ENCODE assay signal across 8 cellular contexts in the genomic region with DNA sequence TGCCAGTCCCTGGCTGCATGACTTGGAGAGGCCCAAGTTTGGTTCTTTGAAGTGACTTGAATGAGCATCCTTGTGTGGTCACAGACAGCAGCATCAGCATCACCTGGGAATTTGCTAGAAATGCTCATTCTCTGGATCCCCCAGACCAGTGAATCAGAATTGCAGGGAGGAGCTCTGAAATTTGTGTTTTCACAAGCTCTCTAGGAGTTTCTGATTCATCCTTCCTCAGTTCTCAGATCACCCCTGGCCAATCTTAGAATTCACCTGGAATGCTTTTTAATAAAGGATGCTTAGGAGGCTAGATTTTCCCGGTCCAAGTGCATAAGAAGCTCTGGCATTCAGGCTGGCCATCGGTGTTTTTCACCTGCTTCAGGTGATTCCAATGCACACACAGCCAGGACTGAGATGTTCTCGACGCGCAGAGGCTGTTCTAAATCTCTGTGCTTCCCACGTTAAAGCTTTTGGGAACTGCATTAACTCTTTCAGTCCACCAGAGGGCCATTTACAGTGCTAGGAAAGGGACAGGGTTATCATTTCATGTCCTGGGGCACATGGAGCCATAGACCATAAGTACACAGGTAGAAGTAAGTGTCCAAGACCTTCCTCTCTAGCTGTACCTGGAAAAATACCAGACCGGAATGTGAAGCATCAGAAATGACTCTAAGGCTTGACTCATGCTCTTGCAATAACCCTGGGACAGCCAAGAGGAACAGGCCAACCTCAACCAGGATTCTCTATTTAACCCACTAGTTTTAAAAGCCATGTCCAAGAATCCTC.
A peak's percentile ranks its signal among the peaks of the same experiment; 100 is the strongest.
DNase-seq lines count a peak whose midpoint lies in the region; ATAC-seq, FAIRE-seq and TF ChIP-seq lines count a peak whose summit lies in the region.

No MANE protein-coding gene starts in this region.

- TF ChIP-seq EP300 in H1 (IDR thresholded peaks at IDR 0.05; ENCODE audit: borderline replicate concordance in 1 of 2, low read depth in 2 of 2, low read length in 2 of 2): no peak

- no peak overlapping the region for H3K4me3 ChIP-seq in H1 (ENCODE audit: extremely low read depth in 1 of 4, insufficient read depth in 2 of 4, low read depth in 3 of 4, low read length in 4 of 4)
- no peak overlapping the region for H3K4me3 ChIP-seq in skeletal muscle cell (ENCODE audit: low read depth, low read length)

- peak; percentile 69 to 80 for TF ChIP-seq RAD21 in H1 (IDR thresholded peaks at IDR 0.05 in 1 of 2, conservative IDR thresholded peaks at IDR 0.05 in 1 of 2; ENCODE audit: low read depth in 2 of 2, low read length in 2 of 2)

- TF ChIP-seq CTCF in natural killer cell (IDR thresholded peaks at IDR 0.05): peak; percentile 14
- TF ChIP-seq CTCF in H1 (IDR thresholded peaks at IDR 0.05; ENCODE audit: control extremely low read depth in 1 of 3, insufficient read depth in 1 of 3, low read depth in 1 of 3, low read length in 3 of 3): peak; percentile 11 to 79 (median 77)

- peak; percentile 96 for FAIRE-seq in H1 (lab: Jason Lieb, UNC)

- no peaks in the 10 kb centered on the region for H3K4me1 ChIP-seq in H1 (replicated peaks in 1 of 4; ENCODE audit: control insufficient read depth in 3 of 4, insufficient read depth in 4 of 4, low read length in 3 of 4)

- H3K36me3 ChIP-seq in H1 (ENCODE audit: control insufficient read depth in 2 of 4, insufficient read depth in 4 of 4, low read length in 3 of 4): no peaks in the 10 kb centered on the region

- no peak overlapping the region for H2AK5ac ChIP-seq in H1 (ENCODE audit: low read depth, low read length)

- H3K36me3 Mint-ChIP-seq in natural killer cell: no peaks in the 10 kb centered on the region
- no peaks in the 10 kb centered on the region for H3K36me3 Mint-ChIP-seq in natural killer cell treated with Interleukin-12 subunit alpha and Interleukin-12 subunit beta and Interleukin-15 and Interleukin-18, amount 100 ng/mL, for 72 hours
- H3K36me3 Mint-ChIP-seq in activated CD8-positive, alpha-beta memory T cell treated with anti-CD3 and anti-CD28 coated beads, Interleukin-2, amount 10 ng/mL, durations not matched to agents 7 days and 5 days: no peaks in the 10 kb centered on the region

- CTCF ChIA-PET in H1 (lab: Charles Lee; ENCODE audit: partially characterized antibody): interaction anchor here (0.6 to 5.4 kb wide), 36 partner anchors 9 to 947 kb away, joined by 3 to 42 read pairs (median 4); no protein-coding TSS in a partner anchor
- CTCF ChIA-PET in activated CD8-positive, alpha-beta memory T cell treated with anti-CD3 and anti-CD28 coated beads, Interleukin-2, amount 10 ng/mL, durations not matched to agents 7 days and 5 days (lab: Charles Lee): interaction anchor here (0.8 to 1.7 kb wide), 3 partner anchors 9 to 139 kb away, joined by 3 to 6 read pairs (median 3); no protein-coding TSS in a partner anchor

- H2BK20ac ChIP-seq in H1 (ENCODE audit: low read length): no peak overlapping the region

- H2AFZ ChIP-seq in H1 (ENCODE audit: low read length): no peak overlapping the region

- no peak overlapping the region for H4K5ac ChIP-seq in H1 (ENCODE audit: insufficient read length, low read depth, low read length)

- TF ChIP-seq POLR2A in H1 (IDR thresholded peaks at IDR 0.05; ENCODE audit: control extremely low read depth in 1 of 2, low read depth in 2 of 2, low read length in 2 of 2): no peak

- no peak overlapping the region for H3K18ac ChIP-seq in H1 (ENCODE audit: extremely low read depth, low read length)

- H3K27me3 ChIP-seq in H1 (replicated peaks in 1 of 4; ENCODE audit: control insufficient read depth in 3 of 4, extremely low read depth in 1 of 4, insufficient read depth in 3 of 4, low read length in 3 of 4): no peaks in the 10 kb centered on the region

- H3K27ac ChIP-seq in H1 (ENCODE audit: low read depth, low read length): no peak overlapping the region

- H2BK120ac ChIP-seq in H1 (replicated peaks; ENCODE audit: low read depth, low read length): no peak overlapping the region

- H3K9me3 Mint-ChIP-seq in natural killer cell: no peaks in the 10 kb centered on the region
- no peaks in the 10 kb centered on the region for H3K9me3 Mint-ChIP-seq in natural killer cell treated with Interleukin-12 subunit alpha and Interleukin-12 subunit beta and Interleukin-15 and Interleukin-18, amount 100 ng/mL, for 72 hours
- no peaks in the 10 kb centered on the region for H3K9me3 Mint-ChIP-seq in activated CD8-positive, alpha-beta memory T cell treated with anti-CD3 and anti-CD28 coated beads, Interleukin-2, amount 10 ng/mL, durations not matched to agents 7 days and 5 days (ENCODE audit: low read depth)

- H3K14ac ChIP-seq in H1 (ENCODE audit: insufficient read length): no peak overlapping the region

- no peak overlapping the region for H3K4me3 Mint-ChIP-seq in natural killer cell
- H3K4me3 Mint-ChIP-seq in natural killer cell treated with Interleukin-12 subunit alpha and Interleukin-12 subunit beta and Interleukin-15 and Interleukin-18, amount 100 ng/mL, for 72 hours: no peak overlapping the region
- no peak overlapping the region for H3K4me3 Mint-ChIP-seq in activated CD8-positive, alpha-beta memory T cell treated with anti-CD3 and anti-CD28 coated beads, Interleukin-2, amount 10 ng/mL, durations not matched to agents 7 days and 5 days

- intact Hi-C loops in natural killer cell (cut with micrococcal nuclease): no loop called here

- POLR2A ChIA-PET in H1 (lab: Charles Lee; ENCODE audit: partially characterized antibody): interaction anchor here (0.9 kb wide), 1 partner anchor 23 kb away, joined by 4 read pairs; no protein-coding TSS in a partner anchor

- H3K4me2 ChIP-seq in H1 (ENCODE audit: insufficient read depth in 1 of 2, low read depth in 2 of 2, low read length in 2 of 2): no peak overlapping the region

- DNase-seq in natural killer cell (no peak), NCI-H345 treated with DMSO at 0.1 percent for 48 hours (lab: John Stamatoyannopoulos, UW; ENCODE audit: unreplicated experiment) (peak; percentile 24), H1 (ENCODE audit: low read depth in 1 of 2, low spot score in 2 of 2) (peak in 1 of 2 experiments; percentile 2), skeletal muscle cell (ENCODE audit: low read depth) (peak; percentile 4), A172 (ENCODE audit: low spot score) (no peak), pons (ENCODE audit: low spot score) (no peak)
- no peak for DNase-seq in natural killer cell treated with Interleukin-12 subunit alpha and Interleukin-12 subunit beta and Interleukin-15 and Interleukin-18, amount 100 ng/mL, for 72 hours (ENCODE audit: low spot score)
- no peak for DNase-seq in activated CD8-positive, alpha-beta memory T cell treated with anti-CD3 and anti-CD28 coated beads, Interleukin-2, amount 10 ng/mL, durations not matched to agents 7 days and 5 days

- no peak overlapping the region for H3K4ac ChIP-seq in H1 (replicated peaks; ENCODE audit: insufficient read length, low read depth, low read length)

- no peak overlapping the region for H2BK12ac ChIP-seq in H1 (ENCODE audit: low read depth, low read length)

- H3K56ac ChIP-seq in H1 (replicated peaks; ENCODE audit: insufficient read length, low read depth, low read length): no peak overlapping the region

- H2BK5ac ChIP-seq in H1 (ENCODE audit: low read depth, low read length): no peak overlapping the region

- no peak overlapping the region for H4K91ac ChIP-seq in H1 (replicated peaks; ENCODE audit: insufficient read length, low read length)

- H3K79me1 ChIP-seq in H1 (ENCODE audit: low read depth, low read length): no peaks in the 10 kb centered on the region

- H3K9me3 ChIP-seq in H1 (ENCODE audit: insufficient read depth in 2 of 2, low read depth in 1 of 2, low read length in 1 of 2): no peaks in the 10 kb centered on the region

- H4K8ac ChIP-seq in H1 (ENCODE audit: extremely low read depth, insufficient read depth, low read length): no peak overlapping the region

- no peaks in the 10 kb centered on the region for H3K4me1 Mint-ChIP-seq in natural killer cell
- H3K4me1 Mint-ChIP-seq in natural killer cell treated with Interleukin-12 subunit alpha and Interleukin-12 subunit beta and Interleukin-15 and Interleukin-18, amount 100 ng/mL, for 72 hours (ENCODE audit: low read depth in 2 of 2): no peaks in the 10 kb centered on the region
- peaks cover 9% of the 10 kb centered on the region for H3K4me1 Mint-ChIP-seq in activated CD8-positive, alpha-beta memory T cell treated with anti-CD3 and anti-CD28 coated beads, Interleukin-2, amount 10 ng/mL, durations not matched to agents 7 days and 5 days

- ATAC-seq in natural killer cell: no peak
- no peak for ATAC-seq in natural killer cell treated with Interleukin-12 subunit alpha and Interleukin-12 subunit beta and Interleukin-15 and Interleukin-18, amount 100 ng/mL, for 72 hours
- no peak for ATAC-seq in activated CD8-positive, alpha-beta memory T cell treated with anti-CD3 and anti-CD28 coated beads, Interleukin-2, amount 10 ng/mL, durations not matched to agents 7 days and 5 days

- H3K27me3 Mint-ChIP-seq in natural killer cell (ENCODE audit: low read depth in 2 of 2): peaks cover 17 to 21% of the 10 kb centered on the region in 2 donors
- peaks cover 12 to 31% of the 10 kb centered on the region in 2 donors for H3K27me3 Mint-ChIP-seq in natural killer cell treated with Interleukin-12 subunit alpha and Interleukin-12 subunit beta and Interleukin-15 and Interleukin-18, amount 100 ng/mL, for 72 hours
- peaks cover 25% of the 10 kb centered on the region for H3K27me3 Mint-ChIP-seq in activated CD8-positive, alpha-beta memory T cell treated with anti-CD3 and anti-CD28 coated beads, Interleukin-2, amount 10 ng/mL, durations not matched to agents 7 days and 5 days

- WGBS in H1 (ENCODE audit: extremely low coverage in 1 of 2, insufficient coverage in 1 of 2, insufficient read length in 1 of 2, insufficient replicate concordance in 2 of 2, low coverage in 1 of 2, low lambda C conversion rate in 2 of 2, missing lambda C conversion rate in 1 of 2), 2 experiments: 45% methylated on average over 7 of the region's 7 CpGs; no CpG with 5 or more reads in 1 of the 2 experiments

- no peaks in the 10 kb centered on the region for H3K23me2 ChIP-seq in H1 (ENCODE audit: low read depth, low read length)

- no peak overlapping the region for H3K27ac Mint-ChIP-seq in natural killer cell
- H3K27ac Mint-ChIP-seq in natural killer cell treated with Interleukin-12 subunit alpha and Interleukin-12 subunit beta and Interleukin-15 and Interleukin-18, amount 100 ng/mL, for 72 hours: no peak overlapping the region
- no peak overlapping the region for H3K27ac Mint-ChIP-seq in activated CD8-positive, alpha-beta memory T cell treated with anti-CD3 and anti-CD28 coated beads, Interleukin-2, amount 10 ng/mL, durations not matched to agents 7 days and 5 days

- H3K23ac ChIP-seq in H1 (ENCODE audit: insufficient read length): no peak overlapping the region

- H3K9ac ChIP-seq in H1 (replicated peaks in 1 of 4; ENCODE audit: extremely low read depth in 1 of 4, low read depth in 3 of 4, low read length in 3 of 4): no peak overlapping the region

- H3K79me2 ChIP-seq in H1 (ENCODE audit: control insufficient read depth in 1 of 2, insufficient read depth in 2 of 2, low read length in 2 of 2): no peaks in the 10 kb centered on the region

- no peak overlapping the region for H2BK15ac ChIP-seq in H1 (ENCODE audit: low read length)

- no peaks in the 10 kb centered on the region for H4K20me1 ChIP-seq in H1 (replicated peaks in 1 of 2; ENCODE audit: control insufficient read depth in 1 of 2, insufficient read depth in 2 of 2, low read length in 2 of 2)

Comparison
In these comparisons a context has a peak if more than half of its experiments do, and no peak if none do; other contexts are left out.
1. DNase-seq: peak in NCI-H345 treated with DMSO at 0.1 percent for 48 hours (single experiment) and skeletal muscle cell (single experiment); none in natural killer cell (single experiment), natural killer cell treated with Interleukin-12 subunit alpha and Interleukin-12 subunit beta and Interleukin-15 and Interleukin-18, amount 100 ng/mL, for 72 hours (single experiment), A172 (single experiment), pons (single experiment) and activated CD8-positive, alpha-beta memory T cell treated with anti-CD3 and anti-CD28 coated beads, Interleukin-2, amount 10 ng/mL, durations not matched to agents 7 days and 5 days (single experiment).